ENCODE assay signal across 14 cellular contexts in genomic region chr5:8826491-8826890, GRCh38.
"Had no signal": no experiment of that assay in that cellular context is flagged by ENCODE, and none has a peak within 500 bp of the region (broad histone marks: within the 10 kb centered on the region; RNA-seq: fewer than 3 reads in every experiment).

No MANE protein-coding gene starts in this region.

- DNase-seq: activated CD4-positive, alpha-beta T cell treated with anti-CD3 and anti-CD28 coated beads for 4 hours; activated CD8-positive, alpha-beta T cell treated with anti-CD3 and anti-CD28 coated beads for 36 hours; activated effector memory CD4-positive, alpha-beta T cell treated with Interleukin-2 at 50 U/mL for 16 hours; activated naive CD4-positive, alpha-beta T cell treated with anti-CD3 and anti-CD28 coated beads, Interleukin-2, amount 50 U/mL, for 16 hours; activated T-cell treated with anti-CD3 and anti-CD28 coated beads, Interleukin-2, amount 50 U/mL, for 4 hours; caudate nucleus; colonic mucosa; stimulated activated CD4-positive, alpha-beta T cell treated with anti-CD3 and anti-CD28 coated beads, Interleukin-12 subunit alpha, Interleukin-12 subunit beta, amount 100 ng/mL, for 4 hours; stimulated activated CD4-positive, alpha-beta T cell treated with anti-CD3 and anti-CD28 coated beads, Interleukin-2, amount 100 ng/mL, for 24 hours; thyroid gland had no signal

- ATAC-seq: activated CD8-positive, alpha-beta T cell treated with anti-CD3 and anti-CD28 coated beads for 36 hours; activated T-cell treated with anti-CD3 and anti-CD28 coated beads, Interleukin-2, amount 50 U/mL, for 4 hours; foreskin keratinocyte; natural killer cell treated with Interleukin-12 subunit alpha and Interleukin-12 subunit beta and Interleukin-15 and Interleukin-18, amount 100 ng/mL, for 72 hours had no signal

- H3K27ac ChIP-seq: colonic mucosa, foreskin keratinocyte, thyroid gland, vagina had no signal

- H3K27me3 Mint-ChIP-seq: activated CD8-positive, alpha-beta T cell treated with anti-CD3 and anti-CD28 coated beads for 36 hours; natural killer cell treated with Interleukin-12 subunit alpha and Interleukin-12 subunit beta and Interleukin-15 and Interleukin-18, amount 100 ng/mL, for 72 hours had no signal

- H3K9me3 ChIP-seq: colonic mucosa, thyroid gland, vagina had no signal

- H3K36me3 ChIP-seq: colonic mucosa, thyroid gland, vagina had no signal

- H3K4me3 ChIP-seq: colonic mucosa, thyroid gland, vagina had no signal

- H3K27me3 ChIP-seq: colonic mucosa, foreskin keratinocyte, thyroid gland, vagina had no signal

- H3K4me1 ChIP-seq: colonic mucosa, thyroid gland had no signal

- H3K4me3 Mint-ChIP-seq: activated CD8-positive, alpha-beta T cell treated with anti-CD3 and anti-CD28 coated beads for 36 hours; activated T-cell treated with anti-CD3 and anti-CD28 coated beads, Interleukin-2, amount 50 U/mL, for 4 hours; natural killer cell treated with Interleukin-12 subunit alpha and Interleukin-12 subunit beta and Interleukin-15 and Interleukin-18, amount 100 ng/mL, for 72 hours; T-helper 1 cell treated with Interleukin-12 subunit alpha and Interleukin-12 subunit beta and Interleukin-4 antibody, amounts not matched to agents 30 μg/mL and 1 μg/mL, for 36 hours had no signal

- H3K27ac Mint-ChIP-seq: activated CD8-positive, alpha-beta T cell treated with anti-CD3 and anti-CD28 coated beads for 36 hours; natural killer cell treated with Interleukin-12 subunit alpha and Interleukin-12 subunit beta and Interleukin-15 and Interleukin-18, amount 100 ng/mL, for 72 hours; T-helper 1 cell treated with Interleukin-12 subunit alpha and Interleukin-12 subunit beta and Interleukin-4 antibody, amounts not matched to agents 30 μg/mL and 1 μg/mL, for 36 hours had no signal
